ENCODE assay signal across 10 cellular contexts in genomic region chr11:128476729-128477128, GRCh38.
DNase-seq lines count a peak whose midpoint lies in the region; ATAC-seq and FAIRE-seq lines count a peak whose summit lies in the region.
"Had no signal": no experiment of that assay in that cellular context is flagged by ENCODE, and none has a peak within 500 bp of the region (broad histone marks: within the 10 kb centered on the region; RNA-seq: fewer than 3 reads in every experiment).

No MANE protein-coding gene starts in this region.

- no peaks in the 10 kb centered on the region for H3K9me3 ChIP-seq in KOPT-K1 (ENCODE audit: insufficient read depth, low read length, poor library complexity, severe bottlenecking)
- no peaks in the 10 kb centered on the region for H3K9me3 ChIP-seq in small intestine (ENCODE audit: control insufficient read depth, low read depth)
- H3K9me3 ChIP-seq: esophagus muscularis mucosa had no signal

- no peaks in the 10 kb centered on the region for H3K27me3 Mint-ChIP-seq in central memory CD8-positive, alpha-beta T cell

- H3K36me3 ChIP-seq in KOPT-K1 (ENCODE audit: insufficient read depth, low read length) (peaks cover 88% of the 10 kb centered on the region), small intestine (ENCODE audit: control insufficient read depth in 2 of 2, insufficient read depth in 2 of 2, low read length in 2 of 2) (peaks cover 0 to 2% of the 10 kb centered on the region in 2 donors)

- peak overlapping the region; percentile 98 for H3K27ac ChIP-seq in KOPT-K1 (ENCODE audit: low read depth, low read length, poor library complexity, severe bottlenecking)
- peak overlapping the region in 1 of 2 donors; percentile 39 for H3K27ac ChIP-seq in small intestine (ENCODE audit: low read depth in 1 of 2, low read length in 1 of 2)

- peak overlapping the region; percentile 79 for H3K4me3 Mint-ChIP-seq in central memory CD8-positive, alpha-beta T cell

- peaks cover 10 to 26% of the 10 kb centered on the region in 2 donors for H3K4me1 ChIP-seq in small intestine (ENCODE audit: control insufficient read depth in 2 of 2, insufficient read depth in 1 of 2, low read depth in 1 of 2, low read length in 1 of 2)

- no peak for FAIRE-seq in small intestine (lab: Jason Lieb, UNC)

- peaks cover 98% of the 10 kb centered on the region for H3K4me1 Mint-ChIP-seq in central memory CD8-positive, alpha-beta T cell

- peak; percentile 58 for DNase-seq in activated CD4-positive, alpha-beta T cell treated with anti-CD3 and anti-CD28 coated beads for 1 hour
- peak; percentile 48 to 81 for DNase-seq in central memory CD8-positive, alpha-beta T cell (ENCODE audit: low spot score in 2 of 2)
- DNase-seq in small intestine (peak; percentile 74), NCI-H1694 (lab: John Stamatoyannopoulos, UW) (no peak), DMS 273 treated with DMSO at 0.1 percent for 48 hours (lab: John Stamatoyannopoulos, UW) (no peak), cerebellum (ENCODE audit: low spot score) (no peak)
- DNase-seq: NCI-H524 treated with DMSO at 0.1 percent for 48 hours had no signal

- peaks cover 99% of the 10 kb centered on the region for H3K36me3 Mint-ChIP-seq in central memory CD8-positive, alpha-beta T cell (ENCODE audit: insufficient read depth)

- no peak overlapping the region for H3K4me3 ChIP-seq in small intestine (ENCODE audit: low read depth in 1 of 2, low read length in 2 of 2)
- H3K4me3 ChIP-seq: esophagus muscularis mucosa had no signal

- H3K27me3 ChIP-seq in small intestine (ENCODE audit: control insufficient read depth in 2 of 2, insufficient read depth in 2 of 2, low read length in 2 of 2): no peaks in the 10 kb centered on the region
- H3K27me3 ChIP-seq: esophagus muscularis mucosa had no signal

- no peaks in the 10 kb centered on the region for H3K9me3 Mint-ChIP-seq in central memory CD8-positive, alpha-beta T cell

- peak overlapping the region; percentile 99 for H3K27ac Mint-ChIP-seq in central memory CD8-positive, alpha-beta T cell (ENCODE audit: low read depth)

- WGBS in small intestine, 3 donors: 26 to 53% (median 35%) methylated on average over 7 of the region's 7 CpGs

- ATAC-seq in central memory CD8-positive, alpha-beta T cell (replicated peaks; ENCODE audit: extremely low read depth, poor library complexity, severe bottlenecking): peak; percentile 81
- ATAC-seq in HG03439 (IDR thresholded peaks at IDR 0.05; ENCODE audit: unreplicated experiment): no peak

Comparison
In these comparisons a context has a peak if more than half of its experiments do, and no peak if none do; other contexts are left out.
1. DNase-seq: peak in activated CD4-positive, alpha-beta T cell treated with anti-CD3 and anti-CD28 coated beads for 1 hour (single experiment), central memory CD8-positive, alpha-beta T cell (2 of 2) and small intestine (single experiment); none in NCI-H1694 (single experiment), DMS 273 treated with DMSO at 0.1 percent for 48 hours (single experiment) and cerebellum (single experiment).